ENCODE assay signal across 35 cellular contexts in genomic region chr19:23183251-23183650, GRCh38.
"Had no signal": no experiment of that assay in that cellular context is flagged by ENCODE, and none has a peak within 500 bp of the region (broad histone marks: within the 10 kb centered on the region; RNA-seq: fewer than 3 reads in every experiment).

No MANE protein-coding gene starts in this region.

- H3K27me3 Mint-ChIP-seq: activated CD4-positive, alpha-beta memory T cell treated with anti-CD3 and anti-CD28 coated beads, Interleukin-2, amount 10 ng/mL, durations not matched to agents 7 days and 5 days; activated CD4-positive, alpha-beta T cell treated with anti-CD3 and anti-CD28 coated beads, Interleukin-2, amount 10 ng/mL, durations not matched to agents 7 days and 5 days; activated naive CD8-positive, alpha-beta T cell; activated T-cell treated with anti-CD3 and anti-CD28 coated beads, Interleukin-2, amount 50 U/mL, for 24 hours; dendritic cell treated with granulocyte-macrophage colony-stimulating factor and Interleukin-4, amounts not matched to agents 40 ng/mL and 50 ng/mL, for 4 days; T-helper 17 cell had no signal

- H3K4me3 ChIP-seq: coronary artery, dorsolateral prefrontal cortex had no signal

- DNase-seq: activated CD4-positive, alpha-beta memory T cell treated with anti-CD3 and anti-CD28 coated beads, Interleukin-2, amount 10 ng/mL, durations not matched to agents 7 days and 5 days; activated CD4-positive, alpha-beta T cell treated with anti-CD3 and anti-CD28 coated beads for 1 hour; activated CD4-positive, alpha-beta T cell treated with anti-CD3 and anti-CD28 coated beads for 4 hours; activated CD4-positive, alpha-beta T cell treated with anti-CD3 and anti-CD28 coated beads, Interleukin-2, amount 10 ng/mL, durations not matched to agents 7 days and 5 days; activated CD4-positive, alpha-beta T cell treated with anti-CD3 and anti-CD28 coated beads, Interleukin-2, amount 50 U/mL, for 4 hours; activated CD8-positive, alpha-beta memory T cell treated with anti-CD3 and anti-CD28 coated beads, Interleukin-2, amount 50 U/mL, for 48 hours; activated effector memory CD4-positive, alpha-beta T cell treated with Interleukin-2 at 50 U/mL for 16 hours; activated gamma-delta T cell treated with Interleukin-2 at 50 U/mL for 16 hours; activated naive CD4-positive, alpha-beta T cell treated with anti-CD3 and anti-CD28 coated beads, Interleukin-2, amount 50 U/mL, for 16 hours; activated naive CD4-positive, alpha-beta T cell treated with Interleukin-2 at 50 U/mL for 16 hours; activated T-cell treated with anti-CD3 and anti-CD28 coated beads for 4 hours; activated T-cell treated with anti-CD3 and anti-CD28 coated beads, Interleukin-2, amount 50 U/mL, for 24 hours; activated T-cell treated with anti-CD3 and anti-CD28 coated beads, Interleukin-2, amount 50 U/mL, for 72 hours; amniotic stem cell; anterior cingulate cortex; brain microvascular endothelial cell; dorsolateral prefrontal cortex; effector memory CD4-positive, alpha-beta T cell; erythroblast; foreskin fibroblast; head of caudate nucleus; hippocampal formation; T-helper 17 cell; T1000 had no signal

- H3K4me3 Mint-ChIP-seq: activated CD4-positive, alpha-beta memory T cell treated with anti-CD3 and anti-CD28 coated beads, Interleukin-2, amount 10 ng/mL, durations not matched to agents 7 days and 5 days; activated CD4-positive, alpha-beta T cell treated with anti-CD3 and anti-CD28 coated beads, Interleukin-2, amount 10 ng/mL, durations not matched to agents 7 days and 5 days; activated naive CD8-positive, alpha-beta T cell; activated T-cell treated with anti-CD3 and anti-CD28 coated beads, Interleukin-2, amount 50 U/mL, for 24 hours; activated T-cell treated with anti-CD3 and anti-CD28 coated beads, Interleukin-2, amount 50 U/mL, for 72 hours; central memory CD8-positive, alpha-beta T cell; dendritic cell treated with granulocyte-macrophage colony-stimulating factor and Interleukin-4, amounts not matched to agents 40 ng/mL and 50 ng/mL, for 4 days; T-helper 17 cell; T-helper 2 cell treated with Interferon-gamma antibody and Interleukin-4, amounts not matched to agents 5 μg/mL and 100 μg/mL, for 36 hours; WTC11 had no signal

- H3K27ac ChIP-seq: brain microvascular endothelial cell, coronary artery, dorsolateral prefrontal cortex, VCaP had no signal

- H3K27me3 ChIP-seq: brain microvascular endothelial cell had no signal

- H3K27ac Mint-ChIP-seq: activated CD4-positive, alpha-beta memory T cell treated with anti-CD3 and anti-CD28 coated beads, Interleukin-2, amount 10 ng/mL, durations not matched to agents 7 days and 5 days; activated CD4-positive, alpha-beta T cell treated with anti-CD3 and anti-CD28 coated beads, Interleukin-2, amount 10 ng/mL, durations not matched to agents 7 days and 5 days; activated naive CD8-positive, alpha-beta T cell; activated T-cell treated with anti-CD3 and anti-CD28 coated beads, Interleukin-2, amount 50 U/mL, for 24 hours; activated T-cell treated with anti-CD3 and anti-CD28 coated beads, Interleukin-2, amount 50 U/mL, for 72 hours; dendritic cell treated with granulocyte-macrophage colony-stimulating factor and Interleukin-4, amounts not matched to agents 40 ng/mL and 50 ng/mL, for 4 days; T-helper 17 cell; T-helper 2 cell treated with Interferon-gamma antibody and Interleukin-4, amounts not matched to agents 5 μg/mL and 100 μg/mL, for 36 hours; WTC11 had no signal

- H3K36me3 ChIP-seq: brain microvascular endothelial cell had no signal

- H3K4me1 Mint-ChIP-seq: activated CD4-positive, alpha-beta memory T cell treated with anti-CD3 and anti-CD28 coated beads, Interleukin-2, amount 10 ng/mL, durations not matched to agents 7 days and 5 days; activated CD4-positive, alpha-beta T cell treated with anti-CD3 and anti-CD28 coated beads, Interleukin-2, amount 10 ng/mL, durations not matched to agents 7 days and 5 days; central memory CD8-positive, alpha-beta T cell; T-helper 17 cell had no signal

- H3K36me3 Mint-ChIP-seq: activated naive CD8-positive, alpha-beta T cell had no signal

- ATAC-seq: activated T-cell treated with anti-CD3 and anti-CD28 coated beads, Interleukin-2, amount 50 U/mL, for 72 hours; T-helper 17 cell; WTC11 had no signal

- FAIRE-seq: astrocyte, bronchial epithelial cell, frontal cortex, TTC549 had no signal
